Comparison of ENCODE assay signal across 1 cellular context in genomic region chr10:28495084-28495483, GRCh38.
TF ChIP-seq lines count a peak whose summit lies in the region.

No MANE protein-coding gene starts in this region.

TF ChIP-seq in K562, 482 proteins besides CTCF, POLR2A, EP300 and RAD21:
- TF ChIP-seq ZNF512 (tag; IDR thresholded peaks at IDR 0.05) (peak; percentile 97), MLLT1 (IDR thresholded peaks at IDR 0.05) (0 out of 4 replicates have a peak, but pooled peaks of 1 of the 2 experiments have one; percentile 40), EHMT2 (IDR thresholded peaks at IDR 0.05) (peak; percentile 71; the same call in 1 of the 2 replicates), CEBPG (CRISPR knock-in tag; IDR thresholded peaks at IDR 0.05) (no peak), CEBPG (tag; conservative IDR thresholded peaks at IDR 0.05 in 1 of 2, IDR thresholded peaks at IDR 0.05 in 1 of 2) (no peak), ELF4 (CRISPR knock-in tag; IDR thresholded peaks at IDR 0.05) (peak; percentile 89), ZBTB2 (IDR thresholded peaks at IDR 0.05) (0 out of 2 replicates have a peak, but pooled peaks have one; percentile 44), IRF9 (tag; IDR thresholded peaks at IDR 0.05) (no peak), BRF1 (IDR thresholded peaks at IDR 0.05; ENCODE audit: borderline replicate concordance, extremely low read depth, insufficient read length) (no peak), SIN3B (IDR thresholded peaks at IDR 0.05; ENCODE audit: low read depth) (no peak), OTX1 (CRISPR knock-in tag; IDR thresholded peaks at IDR 0.05) (0 out of 2 replicates have a peak, but pooled peaks have one; percentile 36), ETV6 (IDR thresholded peaks at IDR 0.05; ENCODE audit: borderline replicate concordance in 1 of 2, low read depth in 2 of 2, low read length in 1 of 2) (0 out of 4 replicates have a peak, but pooled peaks of 1 of the 2 experiments have one; percentile 39), ETV6 (CRISPR knock-in tag; IDR thresholded peaks at IDR 0.05; ENCODE audit: borderline replicate concordance) (no peak), THRB (CRISPR knock-in tag; conservative IDR thresholded peaks at IDR 0.05) (0 out of 2 replicates have a peak, but pooled peaks have one; percentile 44), HINFP (tag; conservative IDR thresholded peaks at IDR 0.05; ENCODE audit: low read depth) (0 out of 2 replicates have a peak, but pooled peaks have one; percentile 23), HDAC1 (IDR thresholded peaks at IDR 0.05) (peak in 1 of 2 experiments; percentile 47; a peak in 1 of 4 replicates), RBFOX2 (IDR thresholded peaks at IDR 0.05; ENCODE audit: low read depth, low read length) (no peak)
